9 cellular contexts compared by ENCODE assay signal in the genomic region with DNA sequence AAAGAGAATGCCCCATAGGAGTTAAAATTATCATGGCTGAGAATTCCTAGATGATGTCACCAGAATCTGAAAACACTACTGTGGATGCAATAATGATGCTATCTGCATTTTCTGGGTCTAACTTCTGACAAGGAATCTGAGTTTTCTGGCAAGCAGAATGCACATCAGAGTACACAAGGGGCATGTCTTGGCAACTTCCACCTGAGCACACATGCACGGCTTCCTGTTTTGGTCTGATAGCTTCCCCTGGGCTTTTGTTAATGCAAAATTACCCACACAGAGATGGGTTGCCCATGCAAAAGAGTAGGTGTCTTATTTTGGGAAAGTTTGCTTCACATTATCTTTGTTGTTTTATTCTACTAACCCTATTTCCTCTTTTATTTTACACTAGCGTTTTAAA.
A peak's percentile ranks its signal among the peaks of the same experiment; 100 is the strongest.
DNase-seq lines count a peak whose midpoint lies in the region; ATAC-seq, FAIRE-seq and TF ChIP-seq lines count a peak whose summit lies in the region.
"Had no signal": no experiment of that assay in that cellular context is flagged by ENCODE, and none has a peak within 500 bp of the region (broad histone marks: within the 10 kb centered on the region; RNA-seq: fewer than 3 reads in every experiment).

No MANE protein-coding gene starts in this region.

- FAIRE-seq in H54 (lab: Jason Lieb, UNC): no peak
- FAIRE-seq: TTC549 had no signal

- intact Hi-C loops in dorsolateral prefrontal cortex (cut with DNase I) (no loop called here), prostate gland (cut with DNase I) (no loop called here)

- peak; percentile 2 for DNase-seq in astrocyte of the hippocampus (ENCODE audit: low read depth, low spot score)
- no peak for DNase-seq in dorsolateral prefrontal cortex
- DNase-seq in NCI-H1092 treated with DMSO at 0.1 percent for 48 hours (lab: John Stamatoyannopoulos, UW): no peak
- no peak for DNase-seq in H54 (ENCODE audit: insufficient read length, low spot score)
- no peak for DNase-seq in prostate gland (ENCODE audit: low spot score)

- WGBS in prostate gland: 34% methylated on average over 2 of the region's 2 CpGs

- H3K27ac ChIP-seq in dorsolateral prefrontal cortex (no peak overlapping the region), prostate gland (no peak overlapping the region)

- peaks cover 0 to 4% (median 0%) of the 10 kb centered on the region in 45 donors for H3K27me3 ChIP-seq in dorsolateral prefrontal cortex
- no peaks in the 10 kb centered on the region for H3K27me3 ChIP-seq in prostate gland (replicated peaks; ENCODE audit: insufficient read depth)

- no peaks in the 10 kb centered on the region for H3K9me3 ChIP-seq in prostate gland

- no peaks in the 10 kb centered on the region for H3K4me1 ChIP-seq in prostate gland (replicated peaks)

- no peak for TF ChIP-seq CTCF in dorsolateral prefrontal cortex (IDR thresholded peaks at IDR 0.05 in 54 of 56, conservative IDR thresholded peaks at IDR 0.05 in 2 of 56; ENCODE audit: low read depth in 1 of 56, partially characterized antibody in 56 of 56)
- no peak for TF ChIP-seq CTCF in prostate gland (IDR thresholded peaks at IDR 0.05)

- H3K36me3 ChIP-seq in prostate gland: no peaks in the 10 kb centered on the region

- H3K4me3 ChIP-seq in dorsolateral prefrontal cortex: no peak overlapping the region
- H3K4me3 ChIP-seq in prostate gland: no peak overlapping the region

- ATAC-seq in GM18498 (IDR thresholded peaks at IDR 0.05; ENCODE audit: unreplicated experiment): peak; percentile 91
- peak; percentile 95 for ATAC-seq in GM21423 (IDR thresholded peaks at IDR 0.05; ENCODE audit: unreplicated experiment)
- peak; percentile 83 for ATAC-seq in HG03469 (IDR thresholded peaks at IDR 0.05; ENCODE audit: unreplicated experiment)

- TF ChIP-seq POLR2A in H54 (IDR thresholded peaks at IDR 0.05; ENCODE audit: low read depth, low read length) (no peak), prostate gland (IDR thresholded peaks at IDR 0.05) (no peak)
